In the genomic region with DNA sequence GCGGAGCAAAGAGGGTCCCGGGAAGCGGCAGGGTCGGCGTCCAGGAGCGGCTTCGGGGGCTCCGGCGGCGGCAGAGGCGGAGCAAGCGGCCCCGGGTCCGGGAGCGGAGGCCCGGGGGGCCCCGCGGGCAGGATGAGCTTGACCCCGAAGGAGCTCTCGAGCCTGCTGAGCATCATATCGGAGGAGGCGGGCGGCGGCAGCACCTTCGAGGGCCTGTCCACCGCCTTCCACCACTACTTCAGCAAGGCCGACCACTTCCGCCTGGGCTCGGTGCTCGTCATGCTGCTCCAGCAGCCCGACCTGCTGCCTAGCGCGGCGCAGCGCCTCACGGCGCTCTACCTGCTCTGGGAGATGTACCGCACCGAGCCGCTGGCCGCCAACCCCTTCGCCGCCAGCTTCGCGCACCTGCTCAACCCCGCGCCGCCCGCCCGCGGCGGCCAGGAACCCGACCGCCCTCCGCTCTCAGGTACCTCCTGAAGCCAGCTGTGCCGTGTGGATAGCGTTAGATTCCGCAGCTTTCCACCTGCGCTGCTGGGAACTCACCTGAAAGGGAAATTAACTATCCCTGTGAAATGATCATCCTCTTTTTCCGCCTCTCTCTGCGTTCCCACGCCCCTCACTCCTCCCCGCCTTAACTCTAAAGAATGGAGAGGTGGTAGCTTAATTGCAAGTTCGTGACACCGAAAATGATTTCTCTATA, we compare ENCODE assay signal across 8 cellular contexts. TPM values are rescaled to one million over a fixed set of nuclear protein-coding genes. Genes with fewer than 3 reads are reported as not detected.
DNase-seq lines count a peak whose midpoint lies in the region; ATAC-seq and TF ChIP-seq lines count a peak whose summit lies in the region.

No MANE protein-coding gene starts in this region.

- no peak for TF ChIP-seq CTCF in IMR-90 (conservative IDR thresholded peaks at IDR 0.05; ENCODE audit: low read depth, low read length)
- TF ChIP-seq CTCF in ascending aorta (IDR thresholded peaks at IDR 0.05), result no peak

- H3K4me3 ChIP-seq in IMR-90 (ENCODE audit: insufficient read depth, low read depth, low read length) (peak overlapping the region; percentile 84), ascending aorta (peak overlapping the region; percentile 83 to 95), iPS-11a (ENCODE audit: low read depth, low read length) (peak overlapping the region; percentile 92), skin epidermis (peak overlapping the region; percentile 87 to 100 (median 95))

- peak overlapping the region; percentile 82 for H3K9ac ChIP-seq in IMR-90 (ENCODE audit: low read depth, low read length)

- H2BK15ac ChIP-seq in IMR-90 (ENCODE audit: low read depth, low read length), result no peak overlapping the region

- WGBS in IMR-90 (ENCODE audit: extremely low coverage in 2 of 2, insufficient read length in 1 of 2), 2 experiments, result 0% methylated on average over 42 of the region's 65 CpGs; no CpG with 5 or more reads in 1 of the 2 experiments

- H4K91ac ChIP-seq in IMR-90 (ENCODE audit: insufficient read depth, low read depth, low read length), result no peak overlapping the region; the same call in 1 of the 2 replicates

- H3K27me3 ChIP-seq in IMR-90 (ENCODE audit: control insufficient read depth, insufficient read depth, low read length) (no peaks in the 10 kb centered on the region), ascending aorta (no peaks in the 10 kb centered on the region)

- peak overlapping the region; percentile 95 for H2AFZ ChIP-seq in IMR-90 (replicated peaks; ENCODE audit: low read length, poor library complexity)

- peaks cover 9% of the 10 kb centered on the region for H3K9me1 ChIP-seq in IMR-90 (ENCODE audit: insufficient read depth, low read length)

- H2AK5ac ChIP-seq in IMR-90 (ENCODE audit: low read depth, low read length), result no peak overlapping the region

- H3K36me3 ChIP-seq in IMR-90 (ENCODE audit: control insufficient read depth, insufficient read depth, low read length) (peaks cover 3% of the 10 kb centered on the region), ascending aorta (peaks cover 5 to 9% of the 10 kb centered on the region in 2 donors)

- no peak overlapping the region for H3K18ac ChIP-seq in IMR-90 (ENCODE audit: low read depth, low read length)

- dilution Hi-C loops in IMR-90 (cut with HindIII; ENCODE audit: low sequenced_read_pairs, unreplicated experiment), result no loop called here

- peaks cover 17 to 37% of the 10 kb centered on the region in 2 experiments for H3K79me1 ChIP-seq in IMR-90 (ENCODE audit: low read depth in 1 of 2, low read length in 2 of 2)

- peak overlapping the region; percentile 54 for H3K14ac ChIP-seq in IMR-90 (replicated peaks; ENCODE audit: low read depth, low read length)

- peak overlapping the region; percentile 66 for H3K23ac ChIP-seq in IMR-90 (ENCODE audit: low read depth, low read length)

- in situ Hi-C loops in IMR-90 (cut with MboI; ENCODE audit: low sequenced_read_pairs), result no loop called here

- DNase-seq in Daoy (ENCODE audit: low read depth) (peak; percentile 74), IMR-90 (peak; percentile 68), SW480 (ENCODE audit: low spot score) (peak; percentile 75), ascending aorta (ENCODE audit: low spot score in 2 of 2) (peak in 1 of 2 donors; percentile 79), retina (no peak)

- H3K9me3 ChIP-seq in IMR-90 (ENCODE audit: control insufficient read depth, insufficient read depth, low read length) (no peaks in the 10 kb centered on the region), ascending aorta (no peaks in the 10 kb centered on the region)

- peaks cover 15% of the 10 kb centered on the region; the same call in 1 of the 2 replicates for H4K20me1 ChIP-seq in IMR-90 (ENCODE audit: insufficient read depth, low read length)

- peak overlapping the region; percentile 99 for H3K4me2 ChIP-seq in IMR-90 (ENCODE audit: low read depth, low read length)

- H2BK20ac ChIP-seq in IMR-90 (ENCODE audit: low read depth, low read length), result no peak overlapping the region

- POLR2A ChIA-PET in IMR-90 (lab: Charles Lee; ENCODE audit: unreplicated experiment), result interaction anchor here (0.6 kb wide), 1 partner anchor 56 kb away, joined by 12 read pairs; no protein-coding TSS in a partner anchor

- H3K27ac ChIP-seq in IMR-90 (ENCODE audit: insufficient read depth, low read length), result peak overlapping the region; percentile 74
- H3K27ac ChIP-seq in ascending aorta, result peak overlapping the region; percentile 90 to 97
- H3K27ac ChIP-seq in skin epidermis, result peak overlapping the region; percentile 92 to 99 (median 98)

- no peak for TF ChIP-seq RAD21 in IMR-90 (IDR thresholded peaks at IDR 0.05; ENCODE audit: low read length)

- peak overlapping the region; percentile 23 for H4K5ac ChIP-seq in IMR-90 (ENCODE audit: low read depth, low read length)

- peak overlapping the region; percentile 53; the same call in 1 of the 2 replicates for H3K56ac ChIP-seq in IMR-90 (ENCODE audit: extremely low read depth, insufficient read depth, low read length)

- intact Hi-C loops in IMR-90 (cut with micrococcal nuclease) (loop anchor here (5.0 kb wide), 1 partner anchor 241 kb away; no protein-coding TSS in a partner anchor), ascending aorta (cut with DNase I) (loop anchor here (2.0 to 10.0 kb wide), 3 partner anchors 102 to 688 kb away; a partner anchor contains a TSS)

- peak overlapping the region; percentile 74 for H2AK9ac ChIP-seq in IMR-90 (replicated peaks; ENCODE audit: low read depth, low read length, poor library complexity)

- BruUV-seq in IMR-90 (replicated peaks; lab: Mats Ljungman, UMichigan), result no TSS peak

- CTCF ChIA-PET in IMR-90 (lab: Yijun Ruan, JAX), result no interaction called here

- H3K4ac ChIP-seq in IMR-90 (ENCODE audit: low read depth, low read length), result peak overlapping the region; percentile 13; the same call in 1 of the 2 replicates

- peak overlapping the region; percentile 46 to 82 for H4K8ac ChIP-seq in IMR-90 (ENCODE audit: low read depth in 2 of 2, low read length in 2 of 2)

- ATAC-seq in GM21528 (IDR thresholded peaks at IDR 0.05; ENCODE audit: low FRiP score, unreplicated experiment) (peak; percentile 69), IMR-90 (ENCODE audit: low read depth) (peak; percentile 44)

- TF ChIP-seq POLR2A in IMR-90 (IDR thresholded peaks at IDR 0.05; ENCODE audit: low read depth, low read length), result no peak; the same call in 1 of the 2 replicates

- peaks cover 12% of the 10 kb centered on the region for H3K4me1 ChIP-seq in IMR-90 (ENCODE audit: control insufficient read depth, insufficient read depth, low read length)
- H3K4me1 ChIP-seq in ascending aorta, result peaks cover 4 to 11% of the 10 kb centered on the region in 2 donors

- H2BK5ac ChIP-seq in IMR-90 (ENCODE audit: low read depth, low read length, poor library complexity, severe bottlenecking), result peak overlapping the region; percentile 59

- H2BK120ac ChIP-seq in IMR-90 (ENCODE audit: low read depth, low read length), result no peak overlapping the region

TF ChIP-seq in IMR-90, 13 proteins besides CTCF, POLR2A, EP300 and RAD21:
- no peak for TF ChIP-seq RFX5 (IDR thresholded peaks at IDR 0.05; ENCODE audit: low read depth, low read length)
- TF ChIP-seq MAFK (IDR thresholded peaks at IDR 0.05; ENCODE audit: low read depth, low read length), result no peak
- no peak for TF ChIP-seq CHD1 (IDR thresholded peaks at IDR 0.05; ENCODE audit: low read depth, low read length)
- no peak for TF ChIP-seq RCOR1 (IDR thresholded peaks at IDR 0.05; ENCODE audit: insufficient replicate concordance, low read length)
- TF ChIP-seq BHLHE40 (IDR thresholded peaks at IDR 0.05; ENCODE audit: low read depth, low read length), result no peak
- TF ChIP-seq FOS (IDR thresholded peaks at IDR 0.05; ENCODE audit: low read depth, low read length), result no peak
- TF ChIP-seq MAZ (IDR thresholded peaks at IDR 0.05; ENCODE audit: borderline replicate concordance, low read depth, low read length), result no peak
- TF ChIP-seq NFE2L2 (IDR thresholded peaks at IDR 0.05; ENCODE audit: low read depth, low read length), result no peak
- TF ChIP-seq, protein P1, sequence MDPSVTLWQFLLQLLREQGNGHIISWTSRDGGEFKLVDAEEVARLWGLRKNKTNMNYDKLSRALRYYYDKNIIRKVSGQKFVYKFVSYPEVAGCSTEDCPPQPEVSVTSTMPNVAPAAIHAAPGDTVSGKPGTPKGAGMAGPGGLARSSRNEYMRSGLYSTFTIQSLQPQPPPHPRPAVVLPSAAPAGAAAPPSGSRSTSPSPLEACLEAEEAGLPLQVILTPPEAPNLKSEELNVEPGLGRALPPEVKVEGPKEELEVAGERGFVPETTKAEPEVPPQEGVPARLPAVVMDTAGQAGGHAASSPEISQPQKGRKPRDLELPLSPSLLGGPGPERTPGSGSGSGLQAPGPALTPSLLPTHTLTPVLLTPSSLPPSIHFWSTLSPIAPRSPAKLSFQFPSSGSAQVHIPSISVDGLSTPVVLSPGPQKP (IDR thresholded peaks at IDR 0.05; ENCODE audit: borderline replicate concordance, low read depth, low read length), result no peak
- TF ChIP-seq MXI1 (IDR thresholded peaks at IDR 0.05; ENCODE audit: borderline replicate concordance, low read depth, low read length), result no peak
- TF ChIP-seq SMC3 (IDR thresholded peaks at IDR 0.05; ENCODE audit: low read depth, low read length), result no peak
- no peak for TF ChIP-seq CEBPB (IDR thresholded peaks at IDR 0.05; ENCODE audit: low read depth, low read length)
- TF ChIP-seq, protein P2, sequence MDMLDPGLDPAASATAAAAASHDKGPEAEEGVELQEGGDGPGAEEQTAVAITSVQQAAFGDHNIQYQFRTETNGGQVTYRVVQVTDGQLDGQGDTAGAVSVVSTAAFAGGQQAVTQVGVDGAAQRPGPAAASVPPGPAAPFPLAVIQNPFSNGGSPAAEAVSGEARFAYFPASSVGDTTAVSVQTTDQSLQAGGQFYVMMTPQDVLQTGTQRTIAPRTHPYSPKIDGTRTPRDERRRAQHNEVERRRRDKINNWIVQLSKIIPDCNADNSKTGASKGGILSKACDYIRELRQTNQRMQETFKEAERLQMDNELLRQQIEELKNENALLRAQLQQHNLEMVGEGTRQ (IDR thresholded peaks at IDR 0.05; ENCODE audit: low read depth, low read length), result no peak

RNA-seq across cellular contexts. Expression of a gene that starts 0.5 kb away (rescaled TPM):
- total RNA-seq in Daoy (2014; rRNA removed; shearing (Covaris generic)), result 36.4 and 46.3 TPM in 2 replicates
- total RNA-seq in IMR-90 (2012; rRNA removed) (33.6 and 36.4 TPM in 2 replicates), ascending aorta (32.5 TPM)
- polyA plus RNA-seq in IMR-90 (2012; rRNA removed), result 50.3 and 55.8 TPM in 2 replicates
- polyA plus RNA-seq in IMR-90 (2012; cell fraction: cytosol; rRNA removed), result 15.6 and 40.7 TPM in 2 replicates
- polyA plus RNA-seq in IMR-90 (2012; cell fraction: nucleus; rRNA removed; ENCODE audit: low replicate concordance), result 19.1 and 76.4 TPM in 2 replicates

RNA-seq across cellular contexts. Expression of a gene that starts 55.3 kb away (rescaled TPM):
- 15.4 and 17.6 TPM in 2 replicates for total RNA-seq in Daoy (2014; rRNA removed; shearing (Covaris generic))
- total RNA-seq in IMR-90 (2012; rRNA removed) (18.6 and 26.4 TPM in 2 replicates), ascending aorta (39.9 TPM)
- polyA plus RNA-seq in IMR-90 (2012; rRNA removed), result 13.0 and 14.5 TPM in 2 replicates
- 6.0 and 11.0 TPM in 2 replicates for polyA plus RNA-seq in IMR-90 (2012; cell fraction: cytosol; rRNA removed)
- 24.2 and 39.6 TPM in 2 replicates for polyA plus RNA-seq in IMR-90 (2012; cell fraction: nucleus; rRNA removed; ENCODE audit: low replicate concordance)
